In genomic region chr20:4835244-4836177, GRCh38 we compare ENCODE assay signal across 9 cellular contexts. TPM values are rescaled to one million over a fixed set of nuclear protein-coding genes. Genes with fewer than 3 reads are reported as not detected.
DNase-seq lines count a peak whose midpoint lies in the region; ATAC-seq and TF ChIP-seq lines count a peak whose summit lies in the region.
"Had no signal": no experiment of that assay in that cellular context is flagged by ENCODE, and none has a peak within 500 bp of the region (broad histone marks: within the 10 kb centered on the region; RNA-seq: fewer than 3 reads in every experiment).

No MANE protein-coding gene starts in this region.

- H3K4me3 ChIP-seq in adrenal gland (no peak overlapping the region), lung (no peak overlapping the region), transverse colon (no peak overlapping the region)

- H3K4me1 ChIP-seq in adrenal gland (replicated peaks in 1 of 2) (no peaks in the 10 kb centered on the region), lung (ENCODE audit: control insufficient read depth in 2 of 2, insufficient read depth in 2 of 2, low read length in 2 of 2) (no peaks in the 10 kb centered on the region), transverse colon (peaks cover 0 to 8% (median 0%) of the 10 kb centered on the region in 4 donors)

- H3K36me3 ChIP-seq in adrenal gland (replicated peaks in 1 of 2) (no peaks in the 10 kb centered on the region), lung (ENCODE audit: control insufficient read depth in 2 of 2, insufficient read depth in 2 of 2, low read length in 2 of 2) (no peaks in the 10 kb centered on the region), transverse colon (no peaks in the 10 kb centered on the region)

- intact Hi-C loops in adrenal gland (cut with DNase I) (no loop called here), transverse colon (cut with DNase I; ENCODE audit: low total_unique reads) (loop anchor here (2.0 kb wide), 1 partner anchor 35 kb away; no protein-coding TSS in a partner anchor)

- H3K9me3 ChIP-seq in adrenal gland (replicated peaks in 1 of 3) (no peaks in the 10 kb centered on the region), lung (ENCODE audit: control insufficient read depth in 2 of 2, insufficient read depth in 1 of 2, low read length in 1 of 2) (peaks cover 0 to 3% of the 10 kb centered on the region in 2 donors), transverse colon (no peaks in the 10 kb centered on the region)

- in situ Hi-C loops in transverse colon (cut with MboI; ENCODE audit: low pct_ligation_motif_present in 1 of 4, low pct_unique_long_range_greater_than_20kb in 1 of 4, low sequenced_read_pairs in 3 of 4), result no loop called here

- WGBS in adrenal gland, 4 donors, result 58 to 81% (median 63%) methylated on average over 9 to 16 of the region's 16 CpGs
- WGBS in lung, 2 donors, result 66 to 78% methylated on average over 16 of the region's 16 CpGs
- WGBS in transverse colon (ENCODE audit: low coverage in 1 of 2), 2 donors, result 41% methylated on average over 16 of the region's 16 CpGs; no CpG with 5 or more reads in 1 of the 2 donors

- DNase-seq in adrenal gland (peak in 5 of 7 donors; percentile 31 to 69 (median 40)), fibroblast of peridontal ligament (ENCODE audit: extremely low read depth) (peak; percentile 65), lung (ENCODE audit: low spot score) (no peak), transverse colon (peak; percentile 17)
- DNase-seq: stimulated activated CD4-positive, alpha-beta T cell treated with anti-CD3 and anti-CD28 coated beads, Interleukin-15, amount 100 ng/mL, for 24 hours had no signal

- TF ChIP-seq POLR2A in adrenal gland (IDR thresholded peaks at IDR 0.05), result no peak
- no peak for TF ChIP-seq POLR2A in transverse colon (IDR thresholded peaks at IDR 0.05)

- H3K27ac ChIP-seq in adrenal gland (peak overlapping the region in 1 of 5 donors; percentile 51), lung (ENCODE audit: low read depth in 1 of 2, low read length in 1 of 2) (peak overlapping the region in 1 of 2 donors; percentile 18), transverse colon (peak overlapping the region in 1 of 4 donors; percentile 10)

- ATAC-seq in lung (ENCODE audit: insufficient read depth, low FRiP score) (peak; percentile 76), GM19351 (IDR thresholded peaks at IDR 0.05; ENCODE audit: unreplicated experiment) (no peak), GM19467 (IDR thresholded peaks at IDR 0.05; ENCODE audit: unreplicated experiment) (no peak), HG02588 (IDR thresholded peaks at IDR 0.05; ENCODE audit: unreplicated experiment) (no peak), GM21381 (IDR thresholded peaks at IDR 0.05; ENCODE audit: unreplicated experiment) (no peak)

- H3K27me3 ChIP-seq in adrenal gland (no peaks in the 10 kb centered on the region), lung (ENCODE audit: control insufficient read depth, insufficient read depth) (no peaks in the 10 kb centered on the region), transverse colon (no peaks in the 10 kb centered on the region)

- no peak for TF ChIP-seq CTCF in adrenal gland (IDR thresholded peaks at IDR 0.05)
- TF ChIP-seq CTCF in lung (IDR thresholded peaks at IDR 0.05; ENCODE audit: control extremely low read depth, extremely low read depth), result no peak
- TF ChIP-seq CTCF in transverse colon (IDR thresholded peaks at IDR 0.05), result no peak

- TF ChIP-seq EP300 in transverse colon (IDR thresholded peaks at IDR 0.05; ENCODE audit: low read depth), result no peak

RNA-seq across cellular contexts. Expression of gene RASSF2, which starts 12.1 kb away (rescaled TPM):
- 10 to 100 TPM; 11.7 to 40.2 (median 23.4) TPM for total RNA-seq in adrenal gland
- polyA plus RNA-seq in adrenal gland, result 10 to 100 TPM in 1 of 3 donors, 1 to 10 TPM in 2; 7.1 to 15.3 (median 8.8) TPM
- total RNA-seq in lung, result 10 to 100 TPM; 35.0 to 40.4 TPM
- 10 to 100 TPM in 1 of 2 donors, 1 to 10 TPM in 1; 9.5 to 77.8 TPM for polyA plus RNA-seq in lung
- total RNA-seq in transverse colon, result 10 to 100 TPM in 3 of 4 donors, 1 to 10 TPM in 1; 6.6 to 15.3 (median 11.7) TPM
